In genomic region chr15:72272213-72272996, GRCh38 we compare ENCODE assay signal across 1 cellular context.
TF ChIP-seq lines count a peak whose summit lies in the region.

Gene PARP6 (minus strand): TSS chr15:72272554. CDS start chr15:72267477, 5,077 bp downstream.

TF ChIP-seq in K562, 482 proteins besides CTCF, POLR2A, EP300 and RAD21 (continued from another document and continues in another):
- TF ChIP-seq ZBTB11 (CRISPR knock-in tag; IDR thresholded peaks at IDR 0.05) = 0 out of 6 replicates have a peak, but pooled peaks of 1 of the 3 experiments have one; percentile 32
- TF ChIP-seq ZNF324 (CRISPR knock-in tag; IDR thresholded peaks at IDR 0.05) = no peak
- peak; percentile 27 for TF ChIP-seq SETDB1 (IDR thresholded peaks at IDR 0.05; ENCODE audit: low read length)
- TF ChIP-seq PHF8 (IDR thresholded peaks at IDR 0.05; ENCODE audit: borderline replicate concordance, low read length) = peak; percentile 90
- TF ChIP-seq ZNF639 (CRISPR knock-in tag; conservative IDR thresholded peaks at IDR 0.05 in 1 of 2, IDR thresholded peaks at IDR 0.05 in 1 of 2) = peak in 1 of 2 experiments; percentile 93; a peak in 2 of 4 replicates
- TF ChIP-seq L3MBTL2 (IDR thresholded peaks at IDR 0.05) = peak; percentile 100
- TF ChIP-seq, protein P1, sequence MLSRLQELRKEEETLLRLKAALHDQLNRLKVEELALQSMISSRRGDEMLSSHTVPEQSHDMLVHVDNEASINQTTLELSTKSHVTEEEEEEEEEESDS (CRISPR knock-in tag; IDR thresholded peaks at IDR 0.05) = no peak
- TF ChIP-seq CTBP1 (IDR thresholded peaks at IDR 0.05; ENCODE audit: borderline replicate concordance) = peak; percentile 92
- peak; percentile 63; the same call in 1 of the 2 replicates for TF ChIP-seq GABPB1 (CRISPR knock-in tag; IDR thresholded peaks at IDR 0.05)
- TF ChIP-seq TAF15 (IDR thresholded peaks at IDR 0.05; ENCODE audit: low read depth, low read length) = no peak
- 0 out of 2 replicates have a peak, but pooled peaks have one; percentile 64 for TF ChIP-seq RBM34 (IDR thresholded peaks at IDR 0.05; ENCODE audit: borderline replicate concordance, insufficient read depth, low read length)
- TF ChIP-seq CC2D1A (IDR thresholded peaks at IDR 0.05) = peak; percentile 93
- TF ChIP-seq YY1 (IDR thresholded peaks at IDR 0.05; ENCODE audit: borderline replicate concordance in 1 of 3, control insufficient read depth in 1 of 3, extremely low read depth in 1 of 3, insufficient read depth in 3 of 3, insufficient read length in 1 of 3, insufficient replicate concordance in 2 of 3, low read depth in 1 of 3, low read length in 2 of 3) = peak in 1 of 3 experiments; percentile 19
- no peak for TF ChIP-seq ZSCAN29 (IDR thresholded peaks at IDR 0.05)
- TF ChIP-seq NRF1 (conservative IDR thresholded peaks at IDR 0.05 in 1 of 2, IDR thresholded peaks at IDR 0.05 in 1 of 2) = peak; percentile 99
- TF ChIP-seq HCFC1 (IDR thresholded peaks at IDR 0.05; ENCODE audit: low read depth, low read length) = peak; percentile 71
- no peak for TF ChIP-seq SMAD2 (IDR thresholded peaks at IDR 0.05; ENCODE audit: low read depth, low read length)
- TF ChIP-seq OTX1 (CRISPR knock-in tag; IDR thresholded peaks at IDR 0.05) = 0 out of 2 replicates have a peak, but pooled peaks have one; percentile 42
- 0 out of 2 replicates have a peak, but pooled peaks have one; percentile 18 for TF ChIP-seq ETV1 (tag; conservative IDR thresholded peaks at IDR 0.05; ENCODE audit: low read depth)
- no peak for TF ChIP-seq ELK3 (CRISPR knock-in tag; IDR thresholded peaks at IDR 0.05)
- TF ChIP-seq, protein P2, sequence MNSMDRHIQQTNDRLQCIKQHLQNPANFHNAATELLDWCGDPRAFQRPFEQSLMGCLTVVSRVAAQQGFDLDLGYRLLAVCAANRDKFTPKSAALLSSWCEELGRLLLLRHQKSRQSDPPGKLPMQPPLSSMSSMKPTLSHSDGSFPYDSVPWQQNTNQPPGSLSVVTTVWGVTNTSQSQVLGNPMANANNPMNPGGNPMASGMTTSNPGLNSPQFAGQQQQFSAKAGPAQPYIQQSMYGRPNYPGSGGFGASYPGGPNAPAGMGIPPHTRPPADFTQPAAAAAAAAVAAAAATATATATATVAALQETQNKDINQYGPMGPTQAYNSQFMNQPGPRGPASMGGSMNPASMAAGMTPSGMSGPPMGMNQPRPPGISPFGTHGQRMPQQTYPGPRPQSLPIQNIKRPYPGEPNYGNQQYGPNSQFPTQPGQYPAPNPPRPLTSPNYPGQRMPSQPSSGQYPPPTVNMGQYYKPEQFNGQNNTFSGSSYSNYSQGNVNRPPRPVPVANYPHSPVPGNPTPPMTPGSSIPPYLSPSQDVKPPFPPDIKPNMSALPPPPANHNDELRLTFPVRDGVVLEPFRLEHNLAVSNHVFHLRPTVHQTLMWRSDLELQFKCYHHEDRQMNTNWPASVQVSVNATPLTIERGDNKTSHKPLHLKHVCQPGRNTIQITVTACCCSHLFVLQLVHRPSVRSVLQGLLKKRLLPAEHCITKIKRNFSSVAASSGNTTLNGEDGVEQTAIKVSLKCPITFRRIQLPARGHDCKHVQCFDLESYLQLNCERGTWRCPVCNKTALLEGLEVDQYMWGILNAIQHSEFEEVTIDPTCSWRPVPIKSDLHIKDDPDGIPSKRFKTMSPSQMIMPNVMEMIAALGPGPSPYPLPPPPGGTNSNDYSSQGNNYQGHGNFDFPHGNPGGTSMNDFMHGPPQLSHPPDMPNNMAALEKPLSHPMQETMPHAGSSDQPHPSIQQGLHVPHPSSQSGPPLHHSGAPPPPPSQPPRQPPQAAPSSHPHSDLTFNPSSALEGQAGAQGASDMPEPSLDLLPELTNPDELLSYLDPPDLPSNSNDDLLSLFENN (IDR thresholded peaks at IDR 0.05; ENCODE audit: low read depth in 2 of 2, low read length in 2 of 2) = no peak
- TF ChIP-seq ZNF589 (CRISPR knock-in tag; IDR thresholded peaks at IDR 0.05; ENCODE audit: low read depth) = peak; percentile 70; the same call in 1 of the 2 replicates
- TF ChIP-seq CAMTA2 (CRISPR knock-in tag; conservative IDR thresholded peaks at IDR 0.05) = no peak
- peak in 1 of 2 experiments; percentile 62; a peak in 2 of 4 replicates for TF ChIP-seq SIN3A (IDR thresholded peaks at IDR 0.05; ENCODE audit: borderline replicate concordance in 2 of 2, control insufficient read depth in 1 of 2, low read depth in 2 of 2, low read length in 2 of 2)
- TF ChIP-seq RBM39 (optimal IDR thresholded peaks at IDR 0.05; ENCODE audit: low read depth, low read length) = no peak
- peak; percentile 89 for TF ChIP-seq SAFB (IDR thresholded peaks at IDR 0.05; ENCODE audit: borderline replicate concordance, low read depth, low read length)
- 0 out of 2 replicates have a peak, but pooled peaks have one; percentile 29 for TF ChIP-seq E2F5 (CRISPR knock-in tag; IDR thresholded peaks at IDR 0.05)
- peak; percentile 39; the same call in 1 of the 2 replicates for TF ChIP-seq DPF2 (IDR thresholded peaks at IDR 0.05)
- peak; percentile 26; the same call in 1 of the 2 replicates for TF ChIP-seq SPI1 (IDR thresholded peaks at IDR 0.05; ENCODE audit: borderline replicate concordance, low read depth, low read length)
- TF ChIP-seq, protein P3, sequence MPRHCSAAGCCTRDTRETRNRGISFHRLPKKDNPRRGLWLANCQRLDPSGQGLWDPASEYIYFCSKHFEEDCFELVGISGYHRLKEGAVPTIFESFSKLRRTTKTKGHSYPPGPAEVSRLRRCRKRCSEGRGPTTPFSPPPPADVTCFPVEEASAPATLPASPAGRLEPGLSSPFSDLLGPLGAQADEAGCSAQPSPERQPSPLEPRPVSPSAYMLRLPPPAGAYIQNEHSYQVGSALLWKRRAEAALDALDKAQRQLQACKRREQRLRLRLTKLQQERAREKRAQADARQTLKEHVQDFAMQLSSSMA (CRISPR knock-in tag; IDR thresholded peaks at IDR 0.05) = no peak
- 0 out of 2 replicates have a peak, but pooled peaks have one; percentile 54 for TF ChIP-seq KDM2B (CRISPR knock-in tag; IDR thresholded peaks at IDR 0.05)
- TF ChIP-seq POLR2G (IDR thresholded peaks at IDR 0.05; ENCODE audit: low read depth, low read length) = peak; percentile 88
- 0 out of 2 replicates have a peak, but pooled peaks have one; percentile 47 for TF ChIP-seq ATF1 (CRISPR knock-in tag; IDR thresholded peaks at IDR 0.05)
- peak; percentile 93 for TF ChIP-seq ATF1 (tag; IDR thresholded peaks at IDR 0.05)
- peak in 1 of 2 experiments; percentile 61; a peak in 2 of 4 replicates for TF ChIP-seq RCOR1 (IDR thresholded peaks at IDR 0.05; ENCODE audit: borderline replicate concordance in 1 of 2, low read depth in 2 of 2, low read length in 2 of 2)
- TF ChIP-seq POLR2H (tag; IDR thresholded peaks at IDR 0.05; ENCODE audit: low read depth) = no peak; the same call in 1 of the 2 replicates
- peak; percentile 88 for TF ChIP-seq CHD1 (IDR thresholded peaks at IDR 0.05; ENCODE audit: low read length)
- no peak for TF ChIP-seq NKRF (IDR thresholded peaks at IDR 0.05; ENCODE audit: borderline replicate concordance)
- TF ChIP-seq MAX (CRISPR knock-in tag; IDR thresholded peaks at IDR 0.05) = peak; percentile 94
